8 cellular contexts compared by ENCODE assay signal in the genomic region with DNA sequence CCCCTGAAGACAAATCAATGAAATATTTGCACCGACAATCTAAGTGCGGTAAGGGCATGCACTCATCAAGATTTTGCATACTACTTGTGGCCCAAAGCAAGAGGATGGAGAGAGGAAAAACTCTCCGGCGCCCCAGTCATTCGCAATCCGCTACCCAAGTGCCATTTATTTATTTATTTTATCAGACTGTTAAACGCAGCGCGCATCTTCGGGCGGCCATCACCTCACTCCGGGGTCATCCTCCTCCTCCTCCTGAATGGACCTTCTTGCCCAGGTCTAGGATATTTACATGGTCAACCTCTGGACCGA. TPM values are rescaled to one million over a fixed set of nuclear protein-coding genes. Genes with fewer than 3 reads are reported as not detected.
DNase-seq lines count a peak whose midpoint lies in the region; ATAC-seq and TF ChIP-seq lines count a peak whose summit lies in the region.

No MANE protein-coding gene starts in this region.

- no peaks in the 10 kb centered on the region for H3K9me3 ChIP-seq in lung (ENCODE audit: control insufficient read depth in 2 of 2, insufficient read depth in 1 of 2, low read length in 1 of 2)

- H3K36me3 Mint-ChIP-seq in activated CD4-positive, alpha-beta T cell treated with anti-CD3 and anti-CD28 coated beads, Interleukin-2, amount 10 ng/mL, durations not matched to agents 24 days and 14 days (ENCODE audit: low read depth): peaks cover 2% of the 10 kb centered on the region
- no peaks in the 10 kb centered on the region for H3K36me3 Mint-ChIP-seq in activated T-cell treated with anti-CD3 and anti-CD28 coated beads, Interleukin-2, amount 50 U/mL, for 24 hours (ENCODE audit: low read depth)

- H3K27ac Mint-ChIP-seq in activated CD4-positive, alpha-beta T cell treated with anti-CD3 and anti-CD28 coated beads, Interleukin-2, amount 10 ng/mL, durations not matched to agents 24 days and 14 days: no peak overlapping the region
- no peak overlapping the region for H3K27ac Mint-ChIP-seq in activated T-cell treated with anti-CD3 and anti-CD28 coated beads, Interleukin-2, amount 50 U/mL, for 24 hours

- H3K27me3 Mint-ChIP-seq in activated CD4-positive, alpha-beta T cell treated with anti-CD3 and anti-CD28 coated beads, Interleukin-2, amount 10 ng/mL, durations not matched to agents 24 days and 14 days: peaks cover 25% of the 10 kb centered on the region
- peaks cover 39% of the 10 kb centered on the region for H3K27me3 Mint-ChIP-seq in activated T-cell treated with anti-CD3 and anti-CD28 coated beads, Interleukin-2, amount 50 U/mL, for 24 hours

- H3K36me3 ChIP-seq in lung (ENCODE audit: control insufficient read depth in 2 of 2, insufficient read depth in 2 of 2, low read length in 2 of 2): no peaks in the 10 kb centered on the region
- no peaks in the 10 kb centered on the region for H3K36me3 ChIP-seq in urinary bladder (ENCODE audit: insufficient read depth)

- H3K4me1 Mint-ChIP-seq in activated CD4-positive, alpha-beta T cell treated with anti-CD3 and anti-CD28 coated beads, Interleukin-2, amount 10 ng/mL, durations not matched to agents 24 days and 14 days: no peaks in the 10 kb centered on the region
- no peaks in the 10 kb centered on the region for H3K4me1 Mint-ChIP-seq in activated T-cell treated with anti-CD3 and anti-CD28 coated beads, Interleukin-2, amount 50 U/mL, for 24 hours (ENCODE audit: low read depth)

- H3K4me1 ChIP-seq in lung (ENCODE audit: control insufficient read depth in 2 of 2, insufficient read depth in 2 of 2, low read length in 2 of 2) (peaks cover 2 to 3% of the 10 kb centered on the region in 2 donors), urinary bladder (ENCODE audit: insufficient read depth) (no peaks in the 10 kb centered on the region)

- WGBS in lung, 2 donors: 1 to 6% methylated on average over 13 of the region's 13 CpGs
- 1% methylated on average over 13 of the region's 13 CpGs for WGBS in urinary bladder

- H3K27ac ChIP-seq in lung (ENCODE audit: low read depth in 1 of 2, low read length in 1 of 2): no peak overlapping the region
- H3K27ac ChIP-seq in urinary bladder (ENCODE audit: low read depth): peak overlapping the region; percentile 10

- H3K9me3 Mint-ChIP-seq in activated CD4-positive, alpha-beta T cell treated with anti-CD3 and anti-CD28 coated beads, Interleukin-2, amount 10 ng/mL, durations not matched to agents 24 days and 14 days: no peaks in the 10 kb centered on the region
- peaks cover 11% of the 10 kb centered on the region for H3K9me3 Mint-ChIP-seq in activated T-cell treated with anti-CD3 and anti-CD28 coated beads, Interleukin-2, amount 50 U/mL, for 24 hours

- TF ChIP-seq CTCF in cardiac fibroblast (IDR thresholded peaks at IDR 0.05; ENCODE audit: low read depth, low read length) (no peak), lung (IDR thresholded peaks at IDR 0.05; ENCODE audit: control extremely low read depth, extremely low read depth) (no peak)

- ATAC-seq in lung (ENCODE audit: insufficient read depth, low FRiP score): no peak

- peak overlapping the region; percentile 69 to 85 for H3K4me3 ChIP-seq in cardiac fibroblast (replicated peaks in 1 of 2; ENCODE audit: low read depth in 2 of 2, low read length in 2 of 2)
- H3K4me3 ChIP-seq in lung: peak overlapping the region; percentile 21
- H3K4me3 ChIP-seq in urinary bladder (ENCODE audit: low read depth, low read length): peak overlapping the region; percentile 77

- intact Hi-C loops in activated CD4-positive, alpha-beta T cell treated with anti-CD3 and anti-CD28 coated beads, Interleukin-2, amount 10 ng/mL, durations not matched to agents 24 days and 14 days (cut with micrococcal nuclease): no loop called here

- DNase-seq in activated CD4-positive, alpha-beta T cell treated with anti-CD3 and anti-CD28 coated beads, Interleukin-2, amount 10 ng/mL, durations not matched to agents 24 days and 14 days: no peak
- no peak for DNase-seq in activated CD4-positive, alpha-beta T cell treated with anti-CD3 and anti-CD28 coated beads for 48 hours
- DNase-seq in cardiac fibroblast (ENCODE audit: low read depth in 2 of 2) (peak; percentile 23 to 36), lung (ENCODE audit: low spot score) (no peak), AG08396 (ENCODE audit: low spot score) (no peak)
- DNase-seq in activated T-cell treated with anti-CD3 and anti-CD28 coated beads, Interleukin-2, amount 50 U/mL, for 24 hours: no peak
- no peak for DNase-seq in stimulated activated CD4-positive, alpha-beta T cell treated with anti-CD3 and anti-CD28 coated beads, Interleukin-15, amount 100 ng/mL, for 24 hours

- H3K27me3 ChIP-seq in lung (ENCODE audit: control insufficient read depth, insufficient read depth): no peaks in the 10 kb centered on the region

- H3K4me3 Mint-ChIP-seq in activated CD4-positive, alpha-beta T cell treated with anti-CD3 and anti-CD28 coated beads, Interleukin-2, amount 10 ng/mL, durations not matched to agents 24 days and 14 days: peak overlapping the region; percentile 39
- no peak overlapping the region for H3K4me3 Mint-ChIP-seq in activated T-cell treated with anti-CD3 and anti-CD28 coated beads, Interleukin-2, amount 50 U/mL, for 24 hours

RNA-seq across cellular contexts. Expression of gene NOVA1, which starts 1.2 kb away (rescaled TPM):
- total RNA-seq in activated CD4-positive, alpha-beta T cell treated with anti-CD3 and anti-CD28 coated beads, Interleukin-2, amount 10 ng/mL, durations not matched to agents 24 days and 14 days: 0.30 TPM in 1 of 2 replicates, not detected in the other
- 10 to 100 TPM in 1 of 2 donors, 1 to 10 TPM in 1; 3.2 to 10.0 TPM for total RNA-seq in lung
- polyA plus RNA-seq in lung: 1 to 10 TPM in 1 of 2 donors, under 1 TPM in 1; 0.38 to 1.0 TPM
- total RNA-seq in urinary bladder: 31.6 TPM
- polyA plus RNA-seq in urinary bladder: 6.6 TPM

Comparison
In these comparisons a context has a peak if more than half of its experiments do, and no peak if none do; other contexts are left out.
1. DNase-seq: peak in cardiac fibroblast (2 of 2); none in activated CD4-positive, alpha-beta T cell treated with anti-CD3 and anti-CD28 coated beads, Interleukin-2, amount 10 ng/mL, durations not matched to agents 24 days and 14 days (single experiment), activated CD4-positive, alpha-beta T cell treated with anti-CD3 and anti-CD28 coated beads for 48 hours (single experiment), lung (single experiment), activated T-cell treated with anti-CD3 and anti-CD28 coated beads, Interleukin-2, amount 50 U/mL, for 24 hours (single experiment), stimulated activated CD4-positive, alpha-beta T cell treated with anti-CD3 and anti-CD28 coated beads, Interleukin-15, amount 100 ng/mL, for 24 hours (single experiment) and AG08396 (single experiment).
2. H3K4me3 ChIP-seq: peak in every context shown above with its lines; median percentile 77 in cardiac fibroblast; 77 in urinary bladder; 21 in lung.